In genomic region chr17:77928519-77929179, GRCh38 we compare ENCODE assay signal across 3 cellular contexts.
TF ChIP-seq lines count a peak whose summit lies in the region.

No MANE protein-coding gene starts in this region.

TF ChIP-seq in GM23338, 12 proteins besides CTCF, POLR2A, EP300 and RAD21:
- TF ChIP-seq REST (IDR thresholded peaks at IDR 0.05; ENCODE audit: unreplicated experiment) = no peak
- no peak for TF ChIP-seq JUNB (IDR thresholded peaks at IDR 0.05; ENCODE audit: unreplicated experiment)
- no peak for TF ChIP-seq NANOG (IDR thresholded peaks at IDR 0.05; ENCODE audit: borderline replicate concordance)
- no peak for TF ChIP-seq ETS1 (IDR thresholded peaks at IDR 0.05)

TF ChIP-seq in H1, 55 proteins besides CTCF, POLR2A, EP300 and RAD21:
- TF ChIP-seq ATF2 (IDR thresholded peaks at IDR 0.05; ENCODE audit: low read length) = no peak
- no peak for TF ChIP-seq CHD2 (IDR thresholded peaks at IDR 0.05; ENCODE audit: low read length)
- TF ChIP-seq MAX (IDR thresholded peaks at IDR 0.05) = no peak
- no peak for TF ChIP-seq CEBPB (IDR thresholded peaks at IDR 0.05; ENCODE audit: low read depth, low read length)
- TF ChIP-seq CBX5 (IDR thresholded peaks at IDR 0.05; ENCODE audit: low read depth, low read length) = no peak
- no peak for TF ChIP-seq CBX8 (IDR thresholded peaks at IDR 0.05; ENCODE audit: borderline replicate concordance, low read depth, low read length)
- no peak for TF ChIP-seq RXRA (IDR thresholded peaks at IDR 0.05; ENCODE audit: insufficient read depth, low read depth, low read length)
- TF ChIP-seq NRF1 (IDR thresholded peaks at IDR 0.05; ENCODE audit: low read depth, low read length) = no peak
- TF ChIP-seq SP4 (IDR thresholded peaks at IDR 0.05; ENCODE audit: low read length) = no peak
- TF ChIP-seq FOSL1 (IDR thresholded peaks at IDR 0.05; ENCODE audit: insufficient read depth, low read depth, low read length) = no peak
- no peak for TF ChIP-seq SRF (IDR thresholded peaks at IDR 0.05; ENCODE audit: low read depth, low read length)
TF ChIP-seq in H1: peak in this region for 0.

TF ChIP-seq in GM12891, 5 proteins besides CTCF, POLR2A, EP300 and RAD21:
- TF ChIP-seq POLR2AphosphoS5 (IDR thresholded peaks at IDR 0.05; ENCODE audit: low read depth, low read length) (no peak), TAF1 (IDR thresholded peaks at IDR 0.05; ENCODE audit: low read depth, low read length) (no peak), PAX5 (IDR thresholded peaks at IDR 0.05; ENCODE audit: insufficient read depth, low read length, severe bottlenecking) (no peak), SPI1 (IDR thresholded peaks at IDR 0.05; ENCODE audit: low read depth, low read length) (no peak), POU2F2 (IDR thresholded peaks at IDR 0.05; ENCODE audit: low read depth, low read length) (no peak)
